ENCODE assay signal across 12 cellular contexts in the genomic region with DNA sequence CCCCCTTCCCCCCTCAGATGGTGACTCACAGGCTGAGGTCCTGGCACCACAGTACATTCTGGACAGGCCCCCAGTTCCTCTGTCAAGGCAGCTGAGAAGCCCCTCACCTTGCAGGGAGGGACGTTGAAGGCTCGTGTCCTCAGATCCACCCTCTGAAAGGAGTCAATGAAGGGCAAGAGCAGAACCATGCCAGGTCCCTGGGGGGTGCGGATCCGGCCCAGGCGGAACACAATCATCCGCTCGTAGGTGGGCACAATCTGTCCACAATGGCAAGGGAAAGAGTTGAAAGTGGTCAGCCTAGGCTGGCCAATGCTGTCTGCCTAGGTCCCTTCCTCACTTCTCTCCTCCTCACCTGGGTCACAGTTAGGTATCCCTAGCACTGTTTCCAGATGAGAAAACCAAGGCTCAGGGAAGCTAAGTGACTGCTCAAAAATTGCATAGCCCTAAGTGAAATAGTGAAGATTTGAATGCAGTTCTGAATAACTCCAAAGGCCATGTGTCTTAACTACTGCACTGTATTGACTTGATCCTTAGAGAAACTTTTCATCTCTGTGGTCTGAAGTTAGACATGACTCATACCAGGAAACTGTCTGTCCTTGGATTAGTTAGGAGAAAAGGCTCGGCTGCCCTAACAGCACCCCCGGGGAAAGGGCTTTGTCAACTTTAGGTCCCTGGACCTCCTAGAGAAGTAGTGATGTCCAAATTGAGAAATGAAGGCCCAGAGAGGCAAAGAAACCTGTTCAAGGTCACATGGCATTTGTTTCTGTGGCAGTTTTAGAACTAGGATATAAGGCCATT. TPM values are rescaled to one million over a fixed set of nuclear protein-coding genes. Genes with fewer than 3 reads are reported as not detected.
DNase-seq lines count a peak whose midpoint lies in the region; ATAC-seq, FAIRE-seq and TF ChIP-seq lines count a peak whose summit lies in the region.
"Had no signal": no experiment of that assay in that cellular context is flagged by ENCODE, and none has a peak within 500 bp of the region (broad histone marks: within the 10 kb centered on the region; RNA-seq: fewer than 3 reads in every experiment).

No MANE protein-coding gene starts in this region.

- no peak for TF ChIP-seq EP300 in A549 (IDR thresholded peaks at IDR 0.05)

- POLR2A ChIA-PET in A549 (lab: Yijun Ruan, JAX), result no interaction called here

- intact Hi-C loops in posterior cingulate gyrus (cut with DNase I), result no loop called here

- TF ChIP-seq RAD21 in A549 (conservative IDR thresholded peaks at IDR 0.05 in 1 of 2, IDR thresholded peaks at IDR 0.05 in 1 of 2), result no peak

- H3K27ac ChIP-seq in A549, result peak overlapping the region; percentile 66 to 76
- peak overlapping the region; percentile 54 to 93 for H3K27ac ChIP-seq in coronary artery

- CTCF ChIA-PET in A549 (lab: Yijun Ruan, JAX), result interaction anchor here (1.1 to 2.2 kb wide), 4 partner anchors 11 to 333 kb away, joined by 3 to 8 read pairs (median 5); no protein-coding TSS in a partner anchor

- TF ChIP-seq CTCF in A549 (IDR thresholded peaks at IDR 0.05), result no peak
- TF ChIP-seq CTCF in coronary artery (IDR thresholded peaks at IDR 0.05), result no peak

- peak overlapping the region; percentile 59 for H3K4me2 ChIP-seq in A549

- H3K4me3 ChIP-seq in A549, result no peak overlapping the region
- no peak overlapping the region for H3K4me3 ChIP-seq in coronary artery

- no peak for FAIRE-seq in A549 (lab: Jason Lieb, UNC)

- WGBS in A549 (ENCODE audit: missing lambda C conversion rate), result 71% methylated on average over 7 of the region's 9 CpGs

- peaks cover 33% of the 10 kb centered on the region for H3K4me1 ChIP-seq in A549

- no peak for ATAC-seq in A549
- no peak for ATAC-seq in GM21423 (IDR thresholded peaks at IDR 0.05; ENCODE audit: unreplicated experiment)

- no peaks in the 10 kb centered on the region for H3K9me3 ChIP-seq in A549

- peak in 1 of 2 experiments; percentile 41 for DNase-seq in A549 (ENCODE audit: low read depth in 1 of 2, low spot score in 1 of 2)
- peak; percentile 89 for DNase-seq in LHCN-M2 (ENCODE audit: low read depth)
- DNase-seq in coronary artery (ENCODE audit: low spot score), result no peak
- peak; percentile 76 for DNase-seq in myocyte (ENCODE audit: low read depth)
- no peak for DNase-seq in posterior cingulate gyrus
- DNase-seq in NCI-H1694 (lab: John Stamatoyannopoulos, UW), result no peak
- DNase-seq in DMS79 (lab: John Stamatoyannopoulos, UW), result no peak
- DNase-seq: activated naive CD8-positive, alpha-beta T cell treated with anti-CD3 and anti-CD28 coated beads, Interleukin-2, amount 10 ng/mL, durations not matched to agents 7 days and 5 days; CD4-positive, CD25-positive, alpha-beta regulatory T cell; left cardiac atrium; T-helper 2 cell had no signal

- TF ChIP-seq POLR2A in A549 (IDR thresholded peaks at IDR 0.05; ENCODE audit: low read length), result no peak

TF ChIP-seq in A549, 52 proteins besides CTCF, POLR2A, EP300 and RAD21:
- 0 out of 2 replicates have a peak, but pooled peaks have one; percentile 9 for TF ChIP-seq FOSL2 (IDR thresholded peaks at IDR 0.05)
- peak; percentile 55; the same call in 1 of the 2 replicates for TF ChIP-seq FOSL2 (CRISPR knock-in tag; IDR thresholded peaks at IDR 0.05)
- TF ChIP-seq, protein P1, sequence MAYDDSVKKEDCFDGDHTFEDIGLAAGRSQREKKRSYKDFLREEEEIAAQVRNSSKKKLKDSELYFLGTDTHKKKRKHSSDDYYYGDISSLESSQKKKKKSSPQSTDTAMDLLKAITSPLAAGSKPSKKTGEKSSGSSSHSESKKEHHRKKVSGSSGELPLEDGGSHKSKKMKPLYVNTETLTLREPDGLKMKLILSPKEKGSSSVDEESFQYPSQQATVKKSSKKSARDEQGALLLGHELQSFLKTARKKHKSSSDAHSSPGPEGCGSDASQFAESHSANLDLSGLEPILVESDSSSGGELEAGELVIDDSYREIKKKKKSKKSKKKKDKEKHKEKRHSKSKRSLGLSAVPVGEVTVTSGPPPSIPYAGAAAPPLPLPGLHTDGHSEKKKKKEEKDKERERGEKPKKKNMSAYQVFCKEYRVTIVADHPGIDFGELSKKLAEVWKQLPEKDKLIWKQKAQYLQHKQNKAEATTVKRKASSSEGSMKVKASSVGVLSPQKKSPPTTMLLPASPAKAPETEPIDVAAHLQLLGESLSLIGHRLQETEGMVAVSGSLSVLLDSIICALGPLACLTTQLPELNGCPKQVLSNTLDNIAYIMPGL (CRISPR knock-in tag; IDR thresholded peaks at IDR 0.05; ENCODE audit: borderline replicate concordance), result no peak
- TF ChIP-seq KDM5A (IDR thresholded peaks at IDR 0.05), result no peak
- TF ChIP-seq POLR2AphosphoS2 (conservative IDR thresholded peaks at IDR 0.05; ENCODE audit: low read length), result no peak

RNA-seq across cellular contexts. Expression of gene STOML1, which starts 2.9 kb away (rescaled TPM):
- 3.5 and 4.3 TPM in 2 replicates for polyA plus RNA-seq in A549 (2011; rRNA removed)
- polyA plus RNA-seq in A549 (2012; cell fraction: cytosol; rRNA removed), result 7.6 and 8.0 TPM in 2 replicates
- 12.0 and 14.7 TPM in 2 replicates for polyA plus RNA-seq in A549 (2012; cell fraction: nucleus; rRNA removed)
- 4.9 to 6.3 TPM (median 5.7 TPM) in 3 replicates for polyA plus RNA-seq in A549 (2017; fragmentation: RNase III; extraction: RNeasy Plus Mini Kit Qiagen cat#74134 plus additional on column Dnase treatment)
- 3.6 and 5.4 TPM in 2 replicates for polyA minus RNA-seq in A549 (2011; rRNA and poly(A)+ RNA removed)
- 28.1 and 29.9 TPM in 2 replicates for total RNA-seq in LHCN-M2 (2014; rRNA removed)
- 29.7 TPM for polyA plus RNA-seq in LHCN-M2 (2012)
- 32.2 and 35.1 TPM in 2 replicates for total RNA-seq in myocyte
- polyA plus RNA-seq in myocyte (2012), result 52.1 TPM

RNA-seq across cellular contexts. Expression of gene PML, which starts 5.3 kb away (rescaled TPM):
- 2.1 and 3.9 TPM in 2 replicates for polyA plus RNA-seq in A549 (2011; rRNA removed)
- polyA plus RNA-seq in A549 (2012; cell fraction: cytosol; rRNA removed), result 5.9 and 7.9 TPM in 2 replicates
- polyA plus RNA-seq in A549 (2012; cell fraction: nucleus; rRNA removed), result 14.7 and 25.7 TPM in 2 replicates
- polyA plus RNA-seq in A549 (2017; fragmentation: RNase III; extraction: RNeasy Plus Mini Kit Qiagen cat#74134 plus additional on column Dnase treatment), result 7.8 to 8.5 TPM (median 8.4 TPM) in 3 replicates
- polyA minus RNA-seq in A549 (2011; rRNA and poly(A)+ RNA removed), result 5.6 and 6.2 TPM in 2 replicates
- total RNA-seq in LHCN-M2 (2014; rRNA removed), result 67.5 and 78.6 TPM in 2 replicates
- polyA plus RNA-seq in LHCN-M2 (2012), result 66.2 TPM
- total RNA-seq in myocyte, result 33.8 and 43.0 TPM in 2 replicates
- 72.6 TPM for polyA plus RNA-seq in myocyte (2012)

Comparison
In these comparisons a context has a peak if more than half of its experiments do, and no peak if none do; other contexts are left out.
1. DNase-seq: peak in LHCN-M2 (single experiment) and myocyte (single experiment); none in coronary artery (single experiment), posterior cingulate gyrus (0 of 10), NCI-H1694 (single experiment) and DMS79 (single experiment).